Comparison of ENCODE assay signal across 8 cellular contexts in genomic region chr3:39541917-39542329, GRCh38.
DNase-seq lines count a peak whose midpoint lies in the region; ATAC-seq lines count a peak whose summit lies in the region.

No MANE protein-coding gene starts in this region.

- H3K27ac Mint-ChIP-seq in activated naive CD4-positive, alpha-beta T cell treated with anti-CD3 and anti-CD28 coated beads, Interleukin-2, amount 10 ng/mL, durations not matched to agents 7 days and 5 days, result no peak overlapping the region

- no peak for ATAC-seq in GM21786 (IDR thresholded peaks at IDR 0.05; ENCODE audit: unreplicated experiment)
- no peak for ATAC-seq in GM18502 (IDR thresholded peaks at IDR 0.05; ENCODE audit: poor library complexity, unreplicated experiment)

- H3K4me3 Mint-ChIP-seq in activated naive CD4-positive, alpha-beta T cell treated with anti-CD3 and anti-CD28 coated beads, Interleukin-2, amount 10 ng/mL, durations not matched to agents 7 days and 5 days, result no peak overlapping the region

- CTCF ChIA-PET in activated naive CD4-positive, alpha-beta T cell treated with anti-CD3 and anti-CD28 coated beads, Interleukin-2, amount 10 ng/mL, durations not matched to agents 7 days and 5 days (lab: Charles Lee), result interaction anchor here (1.0 kb wide), 1 partner anchor 637 kb away, joined by 3 read pairs; no protein-coding TSS in a partner anchor

- DNase-seq in AG08395 (ENCODE audit: low spot score) (peak; percentile 35), HCEC 1CT (peak; percentile 27), SW480 (ENCODE audit: low spot score) (peak; percentile 18), inferior parietal cortex (ENCODE audit: extremely low spot score) (peak; percentile 80), GM19240 (ENCODE audit: insufficient read length, low spot score) (no peak)
- DNase-seq in activated naive CD4-positive, alpha-beta T cell treated with anti-CD3 and anti-CD28 coated beads, Interleukin-2, amount 10 ng/mL, durations not matched to agents 7 days and 5 days, result no peak

- H3K9me3 Mint-ChIP-seq in activated naive CD4-positive, alpha-beta T cell treated with anti-CD3 and anti-CD28 coated beads, Interleukin-2, amount 10 ng/mL, durations not matched to agents 7 days and 5 days, result no peaks in the 10 kb centered on the region

- peaks cover 9% of the 10 kb centered on the region for H3K27me3 Mint-ChIP-seq in activated naive CD4-positive, alpha-beta T cell treated with anti-CD3 and anti-CD28 coated beads, Interleukin-2, amount 10 ng/mL, durations not matched to agents 7 days and 5 days

- no peaks in the 10 kb centered on the region for H3K36me3 Mint-ChIP-seq in activated naive CD4-positive, alpha-beta T cell treated with anti-CD3 and anti-CD28 coated beads, Interleukin-2, amount 10 ng/mL, durations not matched to agents 7 days and 5 days

- no peaks in the 10 kb centered on the region for H3K4me1 Mint-ChIP-seq in activated naive CD4-positive, alpha-beta T cell treated with anti-CD3 and anti-CD28 coated beads, Interleukin-2, amount 10 ng/mL, durations not matched to agents 7 days and 5 days

Comparison
In these comparisons a context has a peak if more than half of its experiments do, and no peak if none do; other contexts are left out.
1. DNase-seq: peak in AG08395 (single experiment), HCEC 1CT (single experiment), SW480 (single experiment) and inferior parietal cortex (single experiment); none in GM19240 (single experiment) and activated naive CD4-positive, alpha-beta T cell treated with anti-CD3 and anti-CD28 coated beads, Interleukin-2, amount 10 ng/mL, durations not matched to agents 7 days and 5 days (single experiment).